Comparison of ENCODE assay signal across 10 cellular contexts in genomic region chr11:1557904-1558831, GRCh38. TPM values are rescaled to one million over a fixed set of nuclear protein-coding genes. Genes with fewer than 3 reads are reported as not detected.
DNase-seq lines count a peak whose midpoint lies in the region; ATAC-seq and TF ChIP-seq lines count a peak whose summit lies in the region.
"Had no signal": no experiment of that assay in that cellular context is flagged by ENCODE, and none has a peak within 500 bp of the region (broad histone marks: within the 10 kb centered on the region; RNA-seq: fewer than 3 reads in every experiment).

No MANE protein-coding gene starts in this region.

- no peak overlapping the region for H3K9ac ChIP-seq in neuronal stem cell (ENCODE audit: low read depth, low read length, poor library complexity)

- H3K27ac Mint-ChIP-seq in CD14-positive monocyte = no peak overlapping the region

- H3K14ac ChIP-seq in neuronal stem cell (ENCODE audit: low read length) = peak overlapping the region; percentile 94

- peaks cover 19% of the 10 kb centered on the region for H3K4me1 ChIP-seq in SJSA1 (replicated peaks)
- H3K4me1 ChIP-seq in neuronal stem cell (ENCODE audit: control insufficient read depth in 2 of 2, insufficient read depth in 1 of 2, low read depth in 1 of 2, low read length in 2 of 2) = peaks cover 0 to 10% of the 10 kb centered on the region in 2 donors

- no peaks in the 10 kb centered on the region for H3K36me3 Mint-ChIP-seq in CD14-positive monocyte

- H3K9me3 ChIP-seq in SJSA1 (replicated peaks) (no peaks in the 10 kb centered on the region), neuronal stem cell (replicated peaks in 1 of 2; ENCODE audit: control insufficient read depth in 2 of 2, insufficient read depth in 1 of 2, low read depth in 1 of 2, low read length in 2 of 2) (no peaks in the 10 kb centered on the region)

- peak overlapping the region; percentile 44 for H3K18ac ChIP-seq in neuronal stem cell (ENCODE audit: low read length)

- no CpG with 5 or more reads among the region's 31 CpGs for WGBS in neuronal stem cell (ENCODE audit: extremely low coverage in 2 of 2, insufficient read length in 2 of 2, insufficient replicate concordance in 1 of 2), 2 donors

- no peak for ATAC-seq in HG03025 (IDR thresholded peaks at IDR 0.05; ENCODE audit: low FRiP score, unreplicated experiment)

- H2BK5ac ChIP-seq in neuronal stem cell (ENCODE audit: low read length) = no peak overlapping the region

- no peak overlapping the region for H4K91ac ChIP-seq in neuronal stem cell (ENCODE audit: low read depth, low read length, poor library complexity)

- H3K4me3 Mint-ChIP-seq in CD14-positive monocyte = peak overlapping the region in 1 of 2 donors; percentile 65

- H3K36me3 ChIP-seq in SJSA1 = no peaks in the 10 kb centered on the region
- peaks cover 0 to 8% of the 10 kb centered on the region in 2 donors for H3K36me3 ChIP-seq in neuronal stem cell (replicated peaks in 1 of 2; ENCODE audit: control insufficient read depth in 2 of 2, insufficient read depth in 2 of 2, low read length in 2 of 2)

- H2BK12ac ChIP-seq in neuronal stem cell (ENCODE audit: low read length) = peak overlapping the region; percentile 41

- no peak overlapping the region for H2AFZ ChIP-seq in neuronal stem cell (ENCODE audit: low read length)

- intact Hi-C loops in CD14-positive monocyte (cut with micrococcal nuclease) = no loop called here

- DNase-seq in AG09319 (ENCODE audit: extremely low read depth, low read depth) (peak; percentile 30), SJSA1 (ENCODE audit: low read depth in 1 of 2, low spot score in 2 of 2) (peak; percentile 61 to 73), fibroblast of peridontal ligament (ENCODE audit: extremely low read depth) (peak; percentile 79), neuronal stem cell (ENCODE audit: low spot score) (no peak), NCI-H2171 (lab: John Stamatoyannopoulos, UW) (no peak), HPDE6-E6E7 (ENCODE audit: extremely low spot score) (no peak), CD14-positive monocyte (ENCODE audit: low spot score) (no peak)
- DNase-seq: central memory CD4-positive, alpha-beta T cell; DMS153 had no signal

- no peaks in the 10 kb centered on the region for H3K4me1 Mint-ChIP-seq in CD14-positive monocyte

- no peak overlapping the region for H2BK120ac ChIP-seq in neuronal stem cell (ENCODE audit: low read depth, low read length)

- H3K4me2 ChIP-seq in neuronal stem cell (ENCODE audit: insufficient read depth, low read length, poor library complexity, severe bottlenecking) = no peak overlapping the region

- peak overlapping the region; percentile 34 for H3K23ac ChIP-seq in neuronal stem cell (ENCODE audit: low read depth, low read length, poor library complexity)

- H4K8ac ChIP-seq in neuronal stem cell (ENCODE audit: low read depth, low read length) = no peak overlapping the region

- H2AK5ac ChIP-seq in neuronal stem cell (ENCODE audit: low read depth, low read length) = peak overlapping the region; percentile 84

- TF ChIP-seq CTCF in AG09319 (IDR thresholded peaks at IDR 0.05; ENCODE audit: low read depth, low read length) (no peak), CD14-positive monocyte (IDR thresholded peaks at IDR 0.05) (no peak)

- H3K4ac ChIP-seq in neuronal stem cell (ENCODE audit: low read length) = no peak overlapping the region

- H3K27me3 Mint-ChIP-seq in CD14-positive monocyte (ENCODE audit: low read depth in 3 of 3) = peaks cover 32 to 64% (median 45%) of the 10 kb centered on the region in 3 donors

- H3K4me3 ChIP-seq in SJSA1 (no peak overlapping the region), neuronal stem cell (ENCODE audit: low read length in 2 of 2) (peak overlapping the region in 1 of 2 donors; percentile 42)

- no peaks in the 10 kb centered on the region for H3K79me1 ChIP-seq in neuronal stem cell (ENCODE audit: low read depth, low read length)

- H3K27ac ChIP-seq in SJSA1 = no peak overlapping the region
- no peak overlapping the region for H3K27ac ChIP-seq in neuronal stem cell (replicated peaks; ENCODE audit: low read length)

- H3K27me3 ChIP-seq in SJSA1 (replicated peaks) (no peaks in the 10 kb centered on the region), neuronal stem cell (ENCODE audit: control insufficient read depth in 3 of 3, insufficient read depth in 3 of 3, low read depth in 1 of 3, low read length in 3 of 3) (peaks cover 2 to 47% (median 41%) of the 10 kb centered on the region in 3 experiments)

- peak overlapping the region; percentile 78 for H2BK15ac ChIP-seq in neuronal stem cell (ENCODE audit: low read length)

- peaks cover 0 to 3% (median 0%) of the 10 kb centered on the region in 7 donors for H3K9me3 Mint-ChIP-seq in CD14-positive monocyte

RNA-seq across cellular contexts. Expression of gene DUSP8, which starts 13.9 kb away (rescaled TPM):
- total RNA-seq in SJSA1 (2014; rRNA removed; shearing (Covaris generic)) = 0.13 and 0.82 TPM in 2 replicates
- 5.8 TPM for polyA plus RNA-seq in neuronal stem cell (2013, experiment 1 of 2)
- polyA plus RNA-seq in neuronal stem cell (2013, experiment 2 of 2) = 6.1 TPM
- not detected for polyA plus RNA-seq in CD14-positive monocyte

RNA-seq across cellular contexts. Expression of gene KRTAP5-1, which starts 26.9 kb away (rescaled TPM):
- not detected in 2 replicates for total RNA-seq in SJSA1 (2014; rRNA removed; shearing (Covaris generic))
- polyA plus RNA-seq in neuronal stem cell (2013, experiment 1 of 2) = not detected
- not detected for polyA plus RNA-seq in neuronal stem cell (2013, experiment 2 of 2)
- polyA plus RNA-seq in CD14-positive monocyte = not detected

RNA-seq across cellular contexts. Expression of gene KRTAP5-2, which starts 39.9 kb away (rescaled TPM):
- not detected in 2 replicates for total RNA-seq in SJSA1 (2014; rRNA removed; shearing (Covaris generic))
- not detected for polyA plus RNA-seq in neuronal stem cell (2013, experiment 1 of 2)
- polyA plus RNA-seq in neuronal stem cell (2013, experiment 2 of 2) = not detected
- polyA plus RNA-seq in CD14-positive monocyte = not detected

RNA-seq across cellular contexts. Expression of gene KRTAP5-3, which starts 50.1 kb away (rescaled TPM):
- not detected in 2 replicates for total RNA-seq in SJSA1 (2014; rRNA removed; shearing (Covaris generic))
- not detected for polyA plus RNA-seq in neuronal stem cell (2013, experiment 1 of 2)
- polyA plus RNA-seq in neuronal stem cell (2013, experiment 2 of 2) = not detected
- not detected for polyA plus RNA-seq in CD14-positive monocyte

Comparison
In these comparisons a context has a peak if more than half of its experiments do, and no peak if none do; other contexts are left out.
1. DNase-seq: peak in AG09319 (single experiment), SJSA1 (2 of 2) and fibroblast of peridontal ligament (single experiment); none in neuronal stem cell (single experiment), NCI-H2171 (single experiment), HPDE6-E6E7 (single experiment) and CD14-positive monocyte (single experiment).